11 cellular contexts compared by ENCODE assay signal in the genomic region with DNA sequence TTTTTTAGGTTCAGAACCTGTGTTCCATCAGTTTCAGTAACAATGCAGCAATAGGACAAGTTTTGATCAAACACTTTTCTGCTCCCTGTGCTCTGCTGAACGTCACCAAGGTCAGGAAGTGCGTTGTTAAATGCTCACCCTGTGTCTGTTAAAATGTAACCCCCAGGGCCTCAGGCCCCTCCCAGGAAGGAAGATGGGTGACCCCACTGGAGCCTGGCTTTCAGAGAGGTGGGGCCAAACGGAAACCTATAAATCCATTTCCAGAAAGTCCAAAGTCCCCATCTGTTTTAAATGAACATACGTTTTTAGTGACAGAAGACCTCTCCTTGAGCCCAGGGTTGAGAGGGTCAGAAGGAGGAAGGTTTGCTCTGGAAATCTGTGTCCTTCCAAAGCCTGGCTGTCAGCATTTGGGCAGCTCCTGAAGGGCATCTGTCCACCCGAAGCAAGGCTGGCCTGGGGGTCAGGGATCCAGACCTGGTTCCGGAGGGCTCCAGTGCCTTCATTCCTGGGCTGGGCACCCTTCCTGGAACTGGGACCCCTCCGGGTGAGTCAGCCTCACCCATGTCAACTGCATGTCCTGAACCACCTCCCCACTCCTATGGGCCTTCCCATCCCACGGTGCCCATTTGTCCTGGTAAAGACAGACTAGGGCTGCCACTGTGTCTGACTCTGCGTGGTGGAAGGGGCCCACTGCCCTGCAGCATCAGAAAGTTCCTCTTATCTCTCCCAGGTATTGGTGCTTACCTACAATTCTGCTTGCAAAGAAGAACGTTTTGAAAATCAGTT.
DNase-seq lines count a peak whose midpoint lies in the region; ATAC-seq and TF ChIP-seq lines count a peak whose summit lies in the region.
"Had no signal": no experiment of that assay in that cellular context is flagged by ENCODE, and none has a peak within 500 bp of the region (broad histone marks: within the 10 kb centered on the region; RNA-seq: fewer than 3 reads in every experiment).

No MANE protein-coding gene starts in this region.

- intact Hi-C loops in Caco-2 (cut with micrococcal nuclease; ENCODE audit: unreplicated experiment) (no loop called here), left colon (cut with DNase I, micrococcal nuclease) (no loop called here), testis (cut with DNase I; ENCODE audit: low total_unique reads) (no loop called here)

- H3F3A ChIP-seq in smooth muscle cell (ENCODE audit: low read depth), result peaks cover 7% of the 10 kb centered on the region

- POLR2A ChIA-PET in Caco-2 (lab: Charles Lee), result no interaction called here

- no peaks in the 10 kb centered on the region for H3K9me3 Mint-ChIP-seq in Caco-2 (ENCODE audit: unreplicated experiment)

- ATAC-seq in GM21447 (IDR thresholded peaks at IDR 0.05; ENCODE audit: unreplicated experiment) (peak; percentile 78), T-helper 17 cell (peak; percentile 91), left colon (peak; percentile 92), HG03442 (IDR thresholded peaks at IDR 0.05; ENCODE audit: unreplicated experiment) (no peak)
- ATAC-seq: PC-3 had no signal

- H3K9ac ChIP-seq in smooth muscle cell (ENCODE audit: low read depth), result no peak overlapping the region

- H3K9me3 ChIP-seq in Caco-2, result no peaks in the 10 kb centered on the region
- no peaks in the 10 kb centered on the region for H3K9me3 ChIP-seq in T-helper 17 cell (ENCODE audit: control insufficient read depth, low read length, poor library complexity, severe bottlenecking)
- H3K9me3 ChIP-seq in smooth muscle cell (replicated peaks; ENCODE audit: low read depth), result no peaks in the 10 kb centered on the region
- no peaks in the 10 kb centered on the region for H3K9me3 ChIP-seq in testis
- H3K9me3 ChIP-seq: thoracic aorta had no signal

- no peaks in the 10 kb centered on the region for H4K20me1 ChIP-seq in smooth muscle cell (ENCODE audit: low read depth)

- H3K4me1 Mint-ChIP-seq in Caco-2 (ENCODE audit: low read depth, unreplicated experiment) (peaks cover 14% of the 10 kb centered on the region), T-helper 17 cell (peaks cover 29% of the 10 kb centered on the region)

- H3K4me2 ChIP-seq in smooth muscle cell, result no peak overlapping the region

- H3K27me3 Mint-ChIP-seq in Caco-2 (ENCODE audit: insufficient read depth, unreplicated experiment) (no peaks in the 10 kb centered on the region), T-helper 17 cell (peaks cover 13% of the 10 kb centered on the region)

- no peak overlapping the region for H2AFZ ChIP-seq in smooth muscle cell (ENCODE audit: low read depth)

- H3K4me3 Mint-ChIP-seq in Caco-2 (ENCODE audit: unreplicated experiment), result no peak overlapping the region
- peak overlapping the region; percentile 78 for H3K4me3 Mint-ChIP-seq in T-helper 17 cell

- H3K36me3 Mint-ChIP-seq in Caco-2 (ENCODE audit: insufficient read depth, unreplicated experiment) (peaks cover 6% of the 10 kb centered on the region), T-helper 17 cell (ENCODE audit: low read depth) (no peaks in the 10 kb centered on the region)

- no peak overlapping the region for H3K27ac ChIP-seq in smooth muscle cell (ENCODE audit: low read depth)
- no peak overlapping the region for H3K27ac ChIP-seq in testis
- H3K27ac ChIP-seq: thoracic aorta had no signal

- H3K79me2 ChIP-seq in smooth muscle cell (ENCODE audit: low read depth), result no peaks in the 10 kb centered on the region

- no peak for TF ChIP-seq CTCF in Caco-2 (IDR thresholded peaks at IDR 0.05; ENCODE audit: insufficient read depth in 1 of 2, low read depth in 1 of 2, low read length in 1 of 2, severe bottlenecking in 1 of 2, unreplicated experiment in 1 of 2)
- no peak for TF ChIP-seq CTCF in smooth muscle cell (IDR thresholded peaks at IDR 0.05; ENCODE audit: borderline replicate concordance, insufficient read depth, poor library complexity, severe bottlenecking)
- no peak for TF ChIP-seq CTCF in testis (IDR thresholded peaks at IDR 0.05)

- H3K36me3 ChIP-seq in Caco-2 (ENCODE audit: control insufficient read depth, insufficient read depth, low read length), result no peaks in the 10 kb centered on the region
- H3K36me3 ChIP-seq in smooth muscle cell (ENCODE audit: low read depth), result no peaks in the 10 kb centered on the region
- no peaks in the 10 kb centered on the region for H3K36me3 ChIP-seq in testis (ENCODE audit: low read depth, missing control alignments)
- H3K36me3 ChIP-seq: thoracic aorta had no signal

- peaks cover 30% of the 10 kb centered on the region for H3K4me1 ChIP-seq in Caco-2
- peaks cover 11% of the 10 kb centered on the region for H3K4me1 ChIP-seq in smooth muscle cell (ENCODE audit: low read depth)
- no peaks in the 10 kb centered on the region for H3K4me1 ChIP-seq in testis

- H3K27me3 ChIP-seq in Caco-2 (replicated peaks; ENCODE audit: control insufficient read depth, insufficient read depth, low read length), result no peaks in the 10 kb centered on the region
- no peaks in the 10 kb centered on the region for H3K27me3 ChIP-seq in smooth muscle cell (ENCODE audit: low read depth)
- no peaks in the 10 kb centered on the region for H3K27me3 ChIP-seq in testis

- H3K4me3 ChIP-seq in Caco-2 (ENCODE audit: low read depth, low read length) (no peak overlapping the region), smooth muscle cell (no peak overlapping the region), testis (no peak overlapping the region)
- H3K4me3 ChIP-seq: thoracic aorta had no signal

- BruUV-seq in Caco-2 (replicated peaks; lab: Mats Ljungman, UMichigan), result no TSS peak

- CTCF ChIA-PET in Caco-2 (lab: Charles Lee), result no interaction called here

- 74% methylated on average over 10 of the region's 10 CpGs for WGBS in smooth muscle cell (ENCODE audit: low lambda C conversion rate)
- WGBS in testis, 2 donors, result 73 to 79% methylated on average over 9 to 10 of the region's 10 CpGs

- peak; percentile 16 to 71 for DNase-seq in Caco-2
- DNase-seq in T-helper 17 cell, result peak in 1 of 3 donors; percentile 20
- DNase-seq in left colon, result peak; percentile 31 to 57
- DNase-seq in smooth muscle cell (lab: John Stamatoyannopoulos, UW; ENCODE audit: unreplicated experiment), result no peak
- DNase-seq in testis, result no peak
- DNase-seq in CD1c-positive myeloid dendritic cell (ENCODE audit: extremely low spot score), result no peak
- DNase-seq: COR-L47 had no signal

- H3K27ac Mint-ChIP-seq in Caco-2 (ENCODE audit: unreplicated experiment) (no peak overlapping the region), T-helper 17 cell (peak overlapping the region; percentile 97)

- no peak for TF ChIP-seq POLR2A in testis (IDR thresholded peaks at IDR 0.05)

Comparison
In these comparisons a context has a peak if more than half of its experiments do, and no peak if none do; other contexts are left out.
1. DNase-seq: peak in Caco-2 (2 of 2) and left colon (2 of 2); none in smooth muscle cell (single experiment), testis (single experiment) and CD1c-positive myeloid dendritic cell (single experiment).